In genomic region chr9:113221003-113221799, GRCh38 we compare ENCODE assay signal across 8 cellular contexts. TPM values are rescaled to one million over a fixed set of nuclear protein-coding genes. Genes with fewer than 3 reads are reported as not detected.
DNase-seq lines count a peak whose midpoint lies in the region; ATAC-seq and TF ChIP-seq lines count a peak whose summit lies in the region.

FKBP15 (minus strand) TSS chr9:113221277; CDS start chr9:113221243, 34 bp downstream.
SLC31A1 (plus strand) TSS chr9:113221544; CDS start chr9:113256149, 34,605 bp downstream.

- H3K9me3 Mint-ChIP-seq in nephron, result no peaks in the 10 kb centered on the region
- no peaks in the 10 kb centered on the region for H3K9me3 Mint-ChIP-seq in stimulated activated naive CD8-positive, alpha-beta T cell treated with anti-CD3 and anti-CD28 coated beads, Interleukin-15, Interleukin-2, amounts not matched to agents 100 ng/mL and 50 ng/mL, for 24 hours

- peak within 1 kb of the TSS; percentile 66 for H3K27ac ChIP-seq in RWPE2 (ENCODE audit: poor library complexity, severe bottlenecking)

- H3K4me3 ChIP-seq in RWPE2 (ENCODE audit: severe bottlenecking) (peak within 1 kb of the TSS; percentile 55), fibroblast of pulmonary artery (replicated peaks; ENCODE audit: low read depth, low read length) (peak within 1 kb of the TSS; percentile 99)

- H3K4me3 Mint-ChIP-seq in nephron, result peak within 1 kb of the TSS; percentile 94 to 99 (median 99)
- peak within 1 kb of the TSS; percentile 98 for H3K4me3 Mint-ChIP-seq in stimulated activated naive CD8-positive, alpha-beta T cell treated with anti-CD3 and anti-CD28 coated beads, Interleukin-15, Interleukin-2, amounts not matched to agents 100 ng/mL and 50 ng/mL, for 24 hours

- H3K36me3 ChIP-seq in RWPE2 (ENCODE audit: low read depth), result peaks cover 29% of the 10 kb centered on the region

- H3K27me3 ChIP-seq in RWPE2 (ENCODE audit: insufficient read depth, poor library complexity, severe bottlenecking), result no peaks in the 10 kb centered on the region

- peaks cover 4% of the 10 kb centered on the region for H3K36me3 Mint-ChIP-seq in nephron (ENCODE audit: low read depth)
- H3K36me3 Mint-ChIP-seq in stimulated activated naive CD8-positive, alpha-beta T cell treated with anti-CD3 and anti-CD28 coated beads, Interleukin-15, Interleukin-2, amounts not matched to agents 100 ng/mL and 50 ng/mL, for 24 hours (ENCODE audit: low read depth), result peaks cover 12% of the 10 kb centered on the region

- H3K27me3 Mint-ChIP-seq in nephron (ENCODE audit: low read depth), result no peaks in the 10 kb centered on the region
- no peaks in the 10 kb centered on the region for H3K27me3 Mint-ChIP-seq in stimulated activated naive CD8-positive, alpha-beta T cell treated with anti-CD3 and anti-CD28 coated beads, Interleukin-15, Interleukin-2, amounts not matched to agents 100 ng/mL and 50 ng/mL, for 24 hours

- no peak for TF ChIP-seq CTCF in RWPE2 (IDR thresholded peaks at IDR 0.05; ENCODE audit: poor library complexity, severe bottlenecking)
- TF ChIP-seq CTCF in fibroblast of pulmonary artery (IDR thresholded peaks at IDR 0.05; ENCODE audit: low read length, missing control alignments), result no peak
- no peak for TF ChIP-seq CTCF in nephron (IDR thresholded peaks at IDR 0.05; ENCODE audit: unreplicated experiment in 3 of 3)

- H3K4me1 ChIP-seq in RWPE2 (ENCODE audit: insufficient read depth, poor library complexity, severe bottlenecking), result peaks cover 4% of the 10 kb centered on the region

- DNase-seq in EH (ENCODE audit: low read depth) (peak; percentile 98), H4 (ENCODE audit: low spot score) (peak; percentile 97), LoVo (ENCODE audit: low spot score) (peak; percentile 98), RWPE2 (ENCODE audit: low spot score) (peak; percentile 96), fibroblast of pulmonary artery (ENCODE audit: low read depth) (peak; percentile 99)
- peak; percentile 94 for DNase-seq in activated effector memory CD4-positive, alpha-beta T cell treated with Interleukin-2 at 50 U/mL for 16 hours

- peak; percentile 92 for ATAC-seq in RWPE2 (ENCODE audit: low read depth)

- H3K4me1 Mint-ChIP-seq in nephron, result peaks cover 26% of the 10 kb centered on the region
- H3K4me1 Mint-ChIP-seq in stimulated activated naive CD8-positive, alpha-beta T cell treated with anti-CD3 and anti-CD28 coated beads, Interleukin-15, Interleukin-2, amounts not matched to agents 100 ng/mL and 50 ng/mL, for 24 hours (ENCODE audit: low read depth), result peaks cover 49% of the 10 kb centered on the region

- H3K9me3 ChIP-seq in RWPE2 (ENCODE audit: severe bottlenecking), result no peaks in the 10 kb centered on the region

- peak within 1 kb of the TSS; percentile 87 to 97 (median 95) for H3K27ac Mint-ChIP-seq in nephron
- H3K27ac Mint-ChIP-seq in stimulated activated naive CD8-positive, alpha-beta T cell treated with anti-CD3 and anti-CD28 coated beads, Interleukin-15, Interleukin-2, amounts not matched to agents 100 ng/mL and 50 ng/mL, for 24 hours, result peak within 1 kb of the TSS; percentile 96

RNA-seq across cellular contexts. Expression of gene FKBP15, which starts in this region (rescaled TPM):
- total RNA-seq in H4 (2014; rRNA removed; shearing (Covaris generic)), result 15.6 and 21.8 TPM in 2 replicates

RNA-seq across cellular contexts. Expression of gene SLC31A1, which starts in this region (rescaled TPM):
- 34.3 and 36.1 TPM in 2 replicates for total RNA-seq in H4 (2014; rRNA removed; shearing (Covaris generic))

Comparison
In these comparisons a context has a peak if more than half of its experiments do, and no peak if none do; other contexts are left out.
1. Peak in every context shown above with its lines: DNase-seq, ATAC-seq, H3K4me3 ChIP-seq and H3K27ac ChIP-seq.